Comparison of ENCODE assay signal across 1 cellular context in the genomic region with DNA sequence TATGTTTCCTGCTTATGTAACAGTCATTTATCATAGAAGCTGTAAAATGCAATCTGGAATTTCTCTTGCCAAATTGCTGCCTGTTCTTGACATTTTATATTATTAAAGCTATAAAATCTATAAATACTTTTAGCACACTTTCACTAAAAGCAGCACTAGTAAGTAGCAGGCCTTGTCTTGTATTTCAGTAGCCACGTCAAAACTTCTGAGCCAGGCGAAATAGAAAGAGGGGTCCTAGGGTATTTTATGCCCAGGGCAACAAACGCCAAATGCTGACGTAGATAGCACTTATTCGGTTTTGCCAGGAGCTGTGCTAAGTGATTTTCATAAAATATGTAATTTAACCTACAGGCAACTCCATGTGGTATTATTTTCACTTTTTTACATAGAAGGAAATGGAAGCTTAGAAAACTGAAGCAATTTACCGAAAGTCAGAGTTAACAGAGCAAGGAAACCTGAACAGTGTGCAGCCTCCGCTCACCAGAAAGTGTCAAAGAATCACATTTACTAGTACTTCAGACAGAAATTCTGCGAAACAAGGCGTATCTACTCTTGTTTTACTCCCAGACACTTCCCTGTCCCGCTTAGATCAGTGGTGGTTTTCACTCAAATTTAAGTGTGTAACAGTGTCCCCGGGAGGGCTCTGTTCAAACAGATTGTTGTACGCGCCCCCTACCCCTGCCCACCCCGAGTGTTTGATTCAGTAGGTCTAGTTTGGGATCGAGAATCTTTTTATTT.
TF ChIP-seq lines count a peak whose summit lies in the region.

No MANE protein-coding gene starts in this region.

TF ChIP-seq in HepG2, 621 proteins besides CTCF, POLR2A, EP300 and RAD21:
- TF ChIP-seq ZNF639 (CRISPR knock-in tag; conservative IDR thresholded peaks at IDR 0.05), result no peak
- 0 out of 2 replicates have a peak, but pooled peaks have one; percentile 11 for TF ChIP-seq ZNF275 (CRISPR knock-in tag; IDR thresholded peaks at IDR 0.05; ENCODE audit: borderline replicate concordance)
- no peak for TF ChIP-seq ZNF10 (CRISPR knock-in tag; IDR thresholded peaks at IDR 0.05; ENCODE audit: borderline replicate concordance, low read depth)
- no peak for TF ChIP-seq ATM (IDR thresholded peaks at IDR 0.05; ENCODE audit: borderline replicate concordance)
- no peak for TF ChIP-seq SNRNP70 (IDR thresholded peaks at IDR 0.05; ENCODE audit: low read depth, low read length)
- TF ChIP-seq ZC3H13 (CRISPR knock-in tag; IDR thresholded peaks at IDR 0.05), result 0 out of 2 replicates have a peak, but pooled peaks have one; percentile 53
- no peak for TF ChIP-seq MTA3 (CRISPR knock-in tag; IDR thresholded peaks at IDR 0.05)
- TF ChIP-seq, protein P1, sequence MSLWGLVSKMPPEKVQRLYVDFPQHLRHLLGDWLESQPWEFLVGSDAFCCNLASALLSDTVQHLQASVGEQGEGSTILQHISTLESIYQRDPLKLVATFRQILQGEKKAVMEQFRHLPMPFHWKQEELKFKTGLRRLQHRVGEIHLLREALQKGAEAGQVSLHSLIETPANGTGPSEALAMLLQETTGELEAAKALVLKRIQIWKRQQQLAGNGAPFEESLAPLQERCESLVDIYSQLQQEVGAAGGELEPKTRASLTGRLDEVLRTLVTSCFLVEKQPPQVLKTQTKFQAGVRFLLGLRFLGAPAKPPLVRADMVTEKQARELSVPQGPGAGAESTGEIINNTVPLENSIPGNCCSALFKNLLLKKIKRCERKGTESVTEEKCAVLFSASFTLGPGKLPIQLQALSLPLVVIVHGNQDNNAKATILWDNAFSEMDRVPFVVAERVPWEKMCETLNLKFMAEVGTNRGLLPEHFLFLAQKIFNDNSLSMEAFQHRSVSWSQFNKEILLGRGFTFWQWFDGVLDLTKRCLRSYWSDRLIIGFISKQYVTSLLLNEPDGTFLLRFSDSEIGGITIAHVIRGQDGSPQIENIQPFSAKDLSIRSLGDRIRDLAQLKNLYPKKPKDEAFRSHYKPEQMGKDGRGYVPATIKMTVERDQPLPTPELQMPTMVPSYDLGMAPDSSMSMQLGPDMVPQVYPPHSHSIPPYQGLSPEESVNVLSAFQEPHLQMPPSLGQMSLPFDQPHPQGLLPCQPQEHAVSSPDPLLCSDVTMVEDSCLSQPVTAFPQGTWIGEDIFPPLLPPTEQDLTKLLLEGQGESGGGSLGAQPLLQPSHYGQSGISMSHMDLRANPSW (CRISPR knock-in tag; IDR thresholded peaks at IDR 0.05; ENCODE audit: borderline replicate concordance), result 0 out of 2 replicates have a peak, but pooled peaks have one; percentile 50
- TF ChIP-seq SOX13 (IDR thresholded peaks at IDR 0.05), result no peak
- TF ChIP-seq SOX13 (CRISPR knock-in tag; conservative IDR thresholded peaks at IDR 0.05 in 1 of 2, IDR thresholded peaks at IDR 0.05 in 1 of 2), result no peak
- peak; percentile 58; the same call in 1 of the 2 replicates for TF ChIP-seq ZBTB38 (CRISPR knock-in tag; IDR thresholded peaks at IDR 0.05)
- no peak for TF ChIP-seq ZNF547 (CRISPR knock-in tag; IDR thresholded peaks at IDR 0.05)
- no peak for TF ChIP-seq GPN1 (CRISPR knock-in tag; IDR thresholded peaks at IDR 0.05; ENCODE audit: borderline replicate concordance)
- TF ChIP-seq, protein P2, sequence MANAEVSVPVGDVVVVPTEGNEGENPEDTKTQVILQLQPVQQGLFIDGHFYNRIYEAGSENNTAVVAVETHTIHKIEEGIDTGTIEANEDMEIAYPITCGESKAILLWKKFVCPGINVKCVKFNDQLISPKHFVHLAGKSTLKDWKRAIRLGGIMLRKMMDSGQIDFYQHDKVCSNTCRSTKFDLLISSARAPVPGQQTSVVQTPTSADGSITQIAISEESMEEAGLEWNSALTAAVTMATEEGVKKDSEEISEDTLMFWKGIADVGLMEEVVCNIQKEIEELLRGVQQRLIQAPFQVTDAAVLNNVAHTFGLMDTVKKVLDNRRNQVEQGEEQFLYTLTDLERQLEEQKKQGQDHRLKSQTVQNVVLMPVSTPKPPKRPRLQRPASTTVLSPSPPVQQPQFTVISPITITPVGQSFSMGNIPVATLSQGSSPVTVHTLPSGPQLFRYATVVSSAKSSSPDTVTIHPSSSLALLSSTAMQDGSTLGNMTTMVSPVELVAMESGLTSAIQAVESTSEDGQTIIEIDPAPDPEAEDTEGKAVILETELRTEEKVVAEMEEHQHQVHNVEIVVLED (CRISPR knock-in tag; IDR thresholded peaks at IDR 0.05; ENCODE audit: borderline replicate concordance), result no peak
